In genomic region chr19:35135389-35135909, GRCh38 we compare ENCODE assay signal across 8 cellular contexts. TPM values are rescaled to one million over a fixed set of nuclear protein-coding genes. Genes with fewer than 3 reads are reported as not detected.
DNase-seq lines count a peak whose midpoint lies in the region; ATAC-seq, FAIRE-seq and TF ChIP-seq lines count a peak whose summit lies in the region.

No MANE protein-coding gene starts in this region.

- H3K4me3 Mint-ChIP-seq in activated CD4-positive, alpha-beta memory T cell treated with anti-CD3 and anti-CD28 coated beads for 36 hours = no peak overlapping the region
- no peak overlapping the region for H3K4me3 Mint-ChIP-seq in memory B cell

- no peak overlapping the region for H3K27ac Mint-ChIP-seq in activated CD4-positive, alpha-beta memory T cell treated with anti-CD3 and anti-CD28 coated beads for 36 hours
- H3K27ac Mint-ChIP-seq in memory B cell = no peak overlapping the region

- DNase-seq in AG04450 (ENCODE audit: low read depth, low spot score) (no peak), GM19239 (ENCODE audit: insufficient read length, low spot score) (peak; percentile 96), NCI-H524 (lab: John Stamatoyannopoulos, UW) (peak; percentile 54 to 65), memory B cell (ENCODE audit: low spot score in 2 of 2) (peak; percentile 68 to 79)
- peak; percentile 82 for DNase-seq in activated CD4-positive, alpha-beta memory T cell treated with anti-CD3 and anti-CD28 coated beads for 36 hours
- DNase-seq in effector CD4-positive, alpha-beta T cell = peak; percentile 41
- peak; percentile 27 to 36 for DNase-seq in stimulated activated CD8-positive, alpha-beta memory T cell treated with anti-CD3 and anti-CD28 coated beads, Interleukin-2, amount 100 ng/mL, for 1 hour (ENCODE audit: low read depth in 2 of 2)

- H3K9me3 Mint-ChIP-seq in activated CD4-positive, alpha-beta memory T cell treated with anti-CD3 and anti-CD28 coated beads for 36 hours = no peaks in the 10 kb centered on the region
- H3K9me3 Mint-ChIP-seq in memory B cell = peaks cover 6% of the 10 kb centered on the region

- H3K4me3 ChIP-seq in AG04450 (ENCODE audit: low read depth, low read length) = no peak overlapping the region

- TF ChIP-seq CTCF in AG04450 (IDR thresholded peaks at IDR 0.05; ENCODE audit: low read depth, low read length) = peak; percentile 89

- ATAC-seq in memory B cell (ENCODE audit: low read depth) (peak; percentile 79), HG03097 (IDR thresholded peaks at IDR 0.05; ENCODE audit: low FRiP score, unreplicated experiment) (no peak)

- FAIRE-seq in GM19239 (lab: Jason Lieb, UNC) = peak; percentile 57

- CTCF ChIA-PET in AG04450 (lab: Charles Lee) = interaction anchor here (0.5 to 4.0 kb wide), 26 partner anchors 8 to 140 kb away, joined by 3 to 98 read pairs (median 5); partner anchors contain the start of genes FXYD3, FXYD5 and FXYD7
- CTCF ChIA-PET in activated CD4-positive, alpha-beta memory T cell treated with anti-CD3 and anti-CD28 coated beads for 36 hours (lab: Charles Lee) = interaction anchor here (0.6 to 5.5 kb wide), 18 partner anchors 10 to 123 kb away, joined by 3 to 59 read pairs (median 4); partner anchors contain the start of gene FXYD5

- no peaks in the 10 kb centered on the region for H3K36me3 Mint-ChIP-seq in activated CD4-positive, alpha-beta memory T cell treated with anti-CD3 and anti-CD28 coated beads for 36 hours
- H3K36me3 Mint-ChIP-seq in memory B cell = peaks cover 1% of the 10 kb centered on the region

- peaks cover 12% of the 10 kb centered on the region for H3K27me3 ChIP-seq in AG04450 (ENCODE audit: control insufficient read depth, insufficient read depth, low read length)

- intact Hi-C loops in activated CD4-positive, alpha-beta memory T cell treated with anti-CD3 and anti-CD28 coated beads for 36 hours (cut with micrococcal nuclease) = loop anchor here (1.0 kb wide), 2 partner anchors 21 to 68 kb away; no protein-coding TSS in a partner anchor

- H3K9me3 ChIP-seq in AG04450 (ENCODE audit: control insufficient read depth, insufficient read depth, low read length) = no peaks in the 10 kb centered on the region

- peaks cover 3% of the 10 kb centered on the region for H3K4me1 Mint-ChIP-seq in activated CD4-positive, alpha-beta memory T cell treated with anti-CD3 and anti-CD28 coated beads for 36 hours (ENCODE audit: low read depth)
- peaks cover 20% of the 10 kb centered on the region for H3K4me1 Mint-ChIP-seq in memory B cell

- no peaks in the 10 kb centered on the region for H3K27me3 Mint-ChIP-seq in activated CD4-positive, alpha-beta memory T cell treated with anti-CD3 and anti-CD28 coated beads for 36 hours
- H3K27me3 Mint-ChIP-seq in memory B cell = peaks cover 2% of the 10 kb centered on the region

- POLR2A ChIA-PET in AG04450 (lab: Yijun Ruan, JAX) = interaction anchor here (0.7 kb wide), 1 partner anchor 66 kb away, joined by 3 read pairs; no protein-coding TSS in a partner anchor
- POLR2A ChIA-PET in activated CD4-positive, alpha-beta memory T cell treated with anti-CD3 and anti-CD28 coated beads for 36 hours (lab: Charles Lee) = no interaction called here

- no peak overlapping the region for H3K27ac ChIP-seq in AG04450 (ENCODE audit: low read depth, low read length)

RNA-seq across cellular contexts. Expression of gene LGI4, which starts 0.6 kb away (rescaled TPM):
- polyA plus RNA-seq in AG04450 (2011; rRNA removed) = 0.07 TPM in 1 of 2 replicates, not detected in the other
- 0.48 TPM in 1 of 2 replicates, not detected in the other for polyA minus RNA-seq in AG04450 (2011; rRNA and poly(A)+ RNA removed)
- total RNA-seq in activated CD4-positive, alpha-beta memory T cell treated with anti-CD3 and anti-CD28 coated beads for 36 hours = under 1 TPM; 0.50 to 0.51 TPM

RNA-seq across cellular contexts. Expression of gene FXYD1, which starts 3.2 kb away (rescaled TPM):
- polyA plus RNA-seq in AG04450 (2011; rRNA removed) = 1.3 and 1.4 TPM in 2 replicates
- polyA minus RNA-seq in AG04450 (2011; rRNA and poly(A)+ RNA removed) = 2.0 TPM in 1 of 2 replicates, not detected in the other
- total RNA-seq in activated CD4-positive, alpha-beta memory T cell treated with anti-CD3 and anti-CD28 coated beads for 36 hours = 1 to 10 TPM; 2.3 to 2.8 TPM

RNA-seq across cellular contexts. Expression of gene FXYD7, which starts 7.6 kb away (rescaled TPM):
- not detected in 2 replicates for polyA plus RNA-seq in AG04450 (2011; rRNA removed)
- not detected in 2 replicates for polyA minus RNA-seq in AG04450 (2011; rRNA and poly(A)+ RNA removed)
- total RNA-seq in activated CD4-positive, alpha-beta memory T cell treated with anti-CD3 and anti-CD28 coated beads for 36 hours = under 1 TPM; 0.77 to 0.93 TPM

RNA-seq across cellular contexts. Expression of gene FXYD5, which starts 19.1 kb away (rescaled TPM):
- 80.3 and 100 TPM in 2 replicates for polyA plus RNA-seq in AG04450 (2011; rRNA removed)
- polyA minus RNA-seq in AG04450 (2011; rRNA and poly(A)+ RNA removed) = 165 and 220 TPM in 2 replicates
- 100 to 1,000 TPM; 334 to 360 TPM for total RNA-seq in activated CD4-positive, alpha-beta memory T cell treated with anti-CD3 and anti-CD28 coated beads for 36 hours

RNA-seq across cellular contexts. Expression of gene FXYD3, which starts 19.8 kb away (rescaled TPM):
- not detected in 2 replicates for polyA plus RNA-seq in AG04450 (2011; rRNA removed)
- polyA minus RNA-seq in AG04450 (2011; rRNA and poly(A)+ RNA removed) = not detected in 2 replicates
- not detected for total RNA-seq in activated CD4-positive, alpha-beta memory T cell treated with anti-CD3 and anti-CD28 coated beads for 36 hours
